ENCODE assay signal across 26 cellular contexts in the genomic region with DNA sequence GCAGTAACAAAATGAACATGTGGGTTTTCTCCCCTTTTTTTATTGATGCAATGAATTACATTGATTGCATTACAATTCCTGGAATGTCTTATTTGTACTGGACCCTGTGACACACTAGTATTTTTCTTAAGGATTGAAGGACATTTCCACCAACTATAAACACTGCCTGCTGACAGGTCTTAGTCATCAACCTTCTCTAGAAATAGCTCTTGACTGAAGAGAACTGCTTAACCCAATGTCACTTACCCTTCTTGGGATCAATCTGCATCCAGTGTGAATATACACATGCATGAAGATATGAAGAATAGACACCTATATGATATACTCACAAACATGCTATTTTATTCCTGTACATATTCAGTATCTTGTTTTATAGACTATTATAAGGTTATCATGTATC.
"Had no signal": no experiment of that assay in that cellular context is flagged by ENCODE, and none has a peak within 500 bp of the region (broad histone marks: within the 10 kb centered on the region; RNA-seq: fewer than 3 reads in every experiment).

No MANE protein-coding gene starts in this region.

- H3K4me3 ChIP-seq: stomach, suprapubic skin, testis, thoracic aorta, thyroid gland, tibial artery, tibial nerve, transverse colon, upper lobe of left lung, upper lobe of right lung, uterus, vagina had no signal

- ATAC-seq: stimulated activated effector memory CD8-positive, alpha-beta T cell treated with anti-CD3 and anti-CD28 coated beads, Interleukin-12 subunit alpha, Interleukin-12 subunit beta, amount 100 ng/mL, for 72 hours; stimulated activated memory B cell treated with anti-CD40 and anti-IgM and Interleukin-4, amounts not matched to agents 10 μg/mL and 1 μg/mL and 100 μg/mL, for 72 hours; stimulated activated naive B cell treated with anti-CD40 and anti-IgM and Interleukin-4, amounts not matched to agents 10 μg/mL and 1 μg/mL and 100 μg/mL, for 72 hours; stimulated activated naive CD8-positive, alpha-beta T cell treated with anti-CD3 and anti-CD28 coated beads, Interleukin-15, amount 100 ng/mL, for 72 hours; stimulated activated naive CD8-positive, alpha-beta T cell treated with anti-CD3 and anti-CD28 coated beads, Interleukin-15, Interleukin-2, amounts not matched to agents 100 U/mL and 50 U/mL, for 24 hours; upper lobe of right lung had no signal

- H3K9me3 ChIP-seq: suprapubic skin, testis, thoracic aorta, thyroid gland, tibial artery, uterus, vagina had no signal

- H3K27me3 ChIP-seq: stomach, suprapubic skin, testis, thyroid gland, tibial artery, tibial nerve, transverse colon, upper lobe of left lung, upper lobe of right lung, uterus, vagina had no signal

- H3K4me1 ChIP-seq: stomach, suprapubic skin, testis, thyroid gland, tibial artery, tibial nerve, transverse colon, upper lobe of left lung, upper lobe of right lung, uterus, vagina had no signal

- DNase-seq: stimulated activated CD4-positive, alpha-beta T cell treated with anti-CD3 and anti-CD28 coated beads, Interleukin-2, amount 100 ng/mL, for 48 hours; stimulated activated CD4-positive, alpha-beta T cell treated with anti-CD3 and anti-CD28 coated beads, Interleukin-4, amount 100 ng/mL, for 1 hour; stimulated activated CD4-positive, alpha-beta T cell treated with anti-CD3 and anti-CD28 coated beads, Interleukin-4, amount 100 ng/mL, for 24 hours; stimulated activated CD4-positive, alpha-beta T cell treated with anti-CD3 and anti-CD28 coated beads, Interleukin-4, amount 100 ng/mL, for 4 hours; stimulated activated CD8-positive, alpha-beta memory T cell treated with anti-CD3 and anti-CD28 coated beads, Interleukin-4, amount 100 ng/mL, for 48 hours; stimulated activated naive B cell treated with anti-CD40 and anti-IgM and Interleukin-4, amounts not matched to agents 10 μg/mL and 1 μg/mL and 100 μg/mL, for 72 hours; stimulated activated naive CD4-positive, alpha-beta T cell; stimulated activated naive CD4-positive, alpha-beta T cell treated with Interleukin-2 at 50 U/mL for 16 hours; stimulated activated naive CD8-positive, alpha-beta T cell treated with anti-CD3 and anti-CD28 coated beads, Interleukin-15, amount 100 ng/mL, for 72 hours; stimulated activated naive CD8-positive, alpha-beta T cell treated with anti-CD3 and anti-CD28 coated beads, Interleukin-15, Interleukin-2, amounts not matched to agents 100 U/mL and 50 U/mL, for 24 hours; stomach; substantia nigra; testis; thyroid gland; tibial artery; transverse colon; trophoblast cell; upper lobe of left lung; upper lobe of right lung; uterus had no signal

- H3K27ac ChIP-seq: stomach, suprapubic skin, testis, thoracic aorta, thyroid gland, tibial artery, tibial nerve, transverse colon, upper lobe of left lung, upper lobe of right lung, uterus, vagina had no signal

- H3K36me3 ChIP-seq: stomach, suprapubic skin, thoracic aorta, thyroid gland, tibial artery, tibial nerve, upper lobe of left lung, upper lobe of right lung, uterus, vagina had no signal
